Comparison of ENCODE assay signal across 1 cellular context in the genomic region with DNA sequence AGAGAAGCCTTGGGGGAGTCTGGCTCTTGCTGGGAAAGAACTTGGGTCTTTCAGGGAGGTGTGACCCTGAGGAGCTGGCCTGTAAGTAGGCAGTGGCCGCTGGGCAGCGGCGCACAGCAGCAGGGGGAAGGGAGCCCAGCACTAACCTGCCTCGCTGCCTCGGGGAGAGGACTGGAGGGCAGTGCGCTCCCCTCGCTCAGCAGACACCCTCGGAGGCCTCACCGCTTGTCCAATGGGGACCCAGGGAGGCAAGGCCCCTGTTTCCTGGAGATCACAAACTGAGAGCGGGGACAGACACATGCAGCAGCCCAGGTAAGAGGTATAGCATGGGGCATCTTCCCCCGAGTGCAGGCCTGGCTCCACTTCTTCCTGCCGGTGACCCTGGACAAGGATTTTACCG.
TF ChIP-seq lines count a peak whose summit lies in the region.

No MANE protein-coding gene starts in this region.

TF ChIP-seq in GM12878, 131 proteins besides CTCF, POLR2A, EP300 and RAD21 (continued from another document):
- TF ChIP-seq, protein P1, sequence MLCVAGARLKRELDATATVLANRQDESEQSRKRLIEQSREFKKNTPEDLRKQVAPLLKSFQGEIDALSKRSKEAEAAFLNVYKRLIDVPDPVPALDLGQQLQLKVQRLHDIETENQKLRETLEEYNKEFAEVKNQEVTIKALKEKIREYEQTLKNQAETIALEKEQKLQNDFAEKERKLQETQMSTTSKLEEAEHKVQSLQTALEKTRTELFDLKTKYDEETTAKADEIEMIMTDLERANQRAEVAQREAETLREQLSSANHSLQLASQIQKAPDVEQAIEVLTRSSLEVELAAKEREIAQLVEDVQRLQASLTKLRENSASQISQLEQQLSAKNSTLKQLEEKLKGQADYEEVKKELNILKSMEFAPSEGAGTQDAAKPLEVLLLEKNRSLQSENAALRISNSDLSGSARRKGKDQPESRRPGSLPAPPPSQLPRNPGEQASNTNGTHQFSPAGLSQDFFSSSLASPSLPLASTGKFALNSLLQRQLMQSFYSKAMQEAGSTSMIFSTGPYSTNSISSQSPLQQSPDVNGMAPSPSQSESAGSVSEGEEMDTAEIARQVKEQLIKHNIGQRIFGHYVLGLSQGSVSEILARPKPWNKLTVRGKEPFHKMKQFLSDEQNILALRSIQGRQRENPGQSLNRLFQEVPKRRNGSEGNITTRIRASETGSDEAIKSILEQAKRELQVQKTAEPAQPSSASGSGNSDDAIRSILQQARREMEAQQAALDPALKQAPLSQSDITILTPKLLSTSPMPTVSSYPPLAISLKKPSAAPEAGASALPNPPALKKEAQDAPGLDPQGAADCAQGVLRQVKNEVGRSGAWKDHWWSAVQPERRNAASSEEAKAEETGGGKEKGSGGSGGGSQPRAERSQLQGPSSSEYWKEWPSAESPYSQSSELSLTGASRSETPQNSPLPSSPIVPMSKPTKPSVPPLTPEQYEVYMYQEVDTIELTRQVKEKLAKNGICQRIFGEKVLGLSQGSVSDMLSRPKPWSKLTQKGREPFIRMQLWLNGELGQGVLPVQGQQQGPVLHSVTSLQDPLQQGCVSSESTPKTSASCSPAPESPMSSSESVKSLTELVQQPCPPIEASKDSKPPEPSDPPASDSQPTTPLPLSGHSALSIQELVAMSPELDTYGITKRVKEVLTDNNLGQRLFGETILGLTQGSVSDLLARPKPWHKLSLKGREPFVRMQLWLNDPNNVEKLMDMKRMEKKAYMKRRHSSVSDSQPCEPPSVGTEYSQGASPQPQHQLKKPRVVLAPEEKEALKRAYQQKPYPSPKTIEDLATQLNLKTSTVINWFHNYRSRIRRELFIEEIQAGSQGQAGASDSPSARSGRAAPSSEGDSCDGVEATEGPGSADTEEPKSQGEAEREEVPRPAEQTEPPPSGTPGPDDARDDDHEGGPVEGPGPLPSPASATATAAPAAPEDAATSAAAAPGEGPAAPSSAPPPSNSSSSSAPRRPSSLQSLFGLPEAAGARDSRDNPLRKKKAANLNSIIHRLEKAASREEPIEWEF (IDR thresholded peaks at IDR 0.05; ENCODE audit: insufficient replicate concordance, low read depth, low read length), result no peak
- TF ChIP-seq ESRRA (IDR thresholded peaks at IDR 0.05; ENCODE audit: low read length) (no peak), CHD4 (IDR thresholded peaks at IDR 0.05) (no peak), SIX5 (IDR thresholded peaks at IDR 0.05; ENCODE audit: low read depth, low read length, severe bottlenecking) (no peak), SRF (IDR thresholded peaks at IDR 0.05; ENCODE audit: low read depth in 2 of 2, low read length in 2 of 2) (no peak), ZNF24 (IDR thresholded peaks at IDR 0.05) (no peak), LARP7 (IDR thresholded peaks at IDR 0.05) (no peak), TBL1XR1 (IDR thresholded peaks at IDR 0.05; ENCODE audit: low read depth, low read length) (no peak), FOS (IDR thresholded peaks at IDR 0.05; ENCODE audit: borderline replicate concordance, extremely low read depth, insufficient read length) (no peak), EGR1 (IDR thresholded peaks at IDR 0.05; ENCODE audit: borderline replicate concordance in 1 of 2, low read depth in 2 of 2, low read length in 2 of 2) (no peak)
- TF ChIP-seq, protein P2, sequence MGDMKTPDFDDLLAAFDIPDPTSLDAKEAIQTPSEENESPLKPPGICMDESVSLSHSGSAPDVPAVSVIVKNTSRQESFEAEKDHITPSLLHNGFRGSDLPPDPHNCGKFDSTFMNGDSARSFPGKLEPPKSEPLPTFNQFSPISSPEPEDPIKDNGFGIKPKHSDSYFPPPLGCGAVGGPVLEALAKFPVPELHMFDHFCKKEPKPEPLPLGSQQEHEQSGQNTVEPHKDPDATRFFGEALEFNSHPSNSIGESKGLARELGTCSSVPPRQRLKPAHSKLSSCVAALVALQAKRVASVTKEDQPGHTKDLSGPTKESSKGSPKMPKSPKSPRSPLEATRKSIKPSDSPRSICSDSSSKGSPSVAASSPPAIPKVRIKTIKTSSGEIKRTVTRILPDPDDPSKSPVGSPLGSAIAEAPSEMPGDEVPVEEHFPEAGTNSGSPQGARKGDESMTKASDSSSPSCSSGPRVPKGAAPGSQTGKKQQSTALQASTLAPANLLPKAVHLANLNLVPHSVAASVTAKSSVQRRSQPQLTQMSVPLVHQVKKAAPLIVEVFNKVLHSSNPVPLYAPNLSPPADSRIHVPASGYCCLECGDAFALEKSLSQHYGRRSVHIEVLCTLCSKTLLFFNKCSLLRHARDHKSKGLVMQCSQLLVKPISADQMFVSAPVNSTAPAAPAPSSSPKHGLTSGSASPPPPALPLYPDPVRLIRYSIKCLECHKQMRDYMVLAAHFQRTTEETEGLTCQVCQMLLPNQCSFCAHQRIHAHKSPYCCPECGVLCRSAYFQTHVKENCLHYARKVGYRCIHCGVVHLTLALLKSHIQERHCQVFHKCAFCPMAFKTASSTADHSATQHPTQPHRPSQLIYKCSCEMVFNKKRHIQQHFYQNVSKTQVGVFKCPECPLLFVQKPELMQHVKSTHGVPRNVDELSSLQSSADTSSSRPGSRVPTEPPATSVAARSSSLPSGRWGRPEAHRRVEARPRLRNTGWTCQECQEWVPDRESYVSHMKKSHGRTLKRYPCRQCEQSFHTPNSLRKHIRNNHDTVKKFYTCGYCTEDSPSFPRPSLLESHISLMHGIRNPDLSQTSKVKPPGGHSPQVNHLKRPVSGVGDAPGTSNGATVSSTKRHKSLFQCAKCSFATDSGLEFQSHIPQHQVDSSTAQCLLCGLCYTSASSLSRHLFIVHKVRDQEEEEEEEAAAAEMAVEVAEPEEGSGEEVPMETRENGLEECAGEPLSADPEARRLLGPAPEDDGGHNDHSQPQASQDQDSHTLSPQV (IDR thresholded peaks at IDR 0.05), result no peak
- TF ChIP-seq, protein P3, sequence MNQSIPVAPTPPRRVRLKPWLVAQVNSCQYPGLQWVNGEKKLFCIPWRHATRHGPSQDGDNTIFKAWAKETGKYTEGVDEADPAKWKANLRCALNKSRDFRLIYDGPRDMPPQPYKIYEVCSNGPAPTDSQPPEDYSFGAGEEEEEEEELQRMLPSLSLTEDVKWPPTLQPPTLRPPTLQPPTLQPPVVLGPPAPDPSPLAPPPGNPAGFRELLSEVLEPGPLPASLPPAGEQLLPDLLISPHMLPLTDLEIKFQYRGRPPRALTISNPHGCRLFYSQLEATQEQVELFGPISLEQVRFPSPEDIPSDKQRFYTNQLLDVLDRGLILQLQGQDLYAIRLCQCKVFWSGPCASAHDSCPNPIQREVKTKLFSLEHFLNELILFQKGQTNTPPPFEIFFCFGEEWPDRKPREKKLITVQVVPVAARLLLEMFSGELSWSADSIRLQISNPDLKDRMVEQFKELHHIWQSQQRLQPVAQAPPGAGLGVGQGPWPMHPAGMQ (IDR thresholded peaks at IDR 0.05; ENCODE audit: borderline replicate concordance), result no peak
- TF ChIP-seq, protein P4, sequence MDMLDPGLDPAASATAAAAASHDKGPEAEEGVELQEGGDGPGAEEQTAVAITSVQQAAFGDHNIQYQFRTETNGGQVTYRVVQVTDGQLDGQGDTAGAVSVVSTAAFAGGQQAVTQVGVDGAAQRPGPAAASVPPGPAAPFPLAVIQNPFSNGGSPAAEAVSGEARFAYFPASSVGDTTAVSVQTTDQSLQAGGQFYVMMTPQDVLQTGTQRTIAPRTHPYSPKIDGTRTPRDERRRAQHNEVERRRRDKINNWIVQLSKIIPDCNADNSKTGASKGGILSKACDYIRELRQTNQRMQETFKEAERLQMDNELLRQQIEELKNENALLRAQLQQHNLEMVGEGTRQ (IDR thresholded peaks at IDR 0.05; ENCODE audit: borderline replicate concordance, low read depth, low read length), result no peak
- TF ChIP-seq, protein P5, sequence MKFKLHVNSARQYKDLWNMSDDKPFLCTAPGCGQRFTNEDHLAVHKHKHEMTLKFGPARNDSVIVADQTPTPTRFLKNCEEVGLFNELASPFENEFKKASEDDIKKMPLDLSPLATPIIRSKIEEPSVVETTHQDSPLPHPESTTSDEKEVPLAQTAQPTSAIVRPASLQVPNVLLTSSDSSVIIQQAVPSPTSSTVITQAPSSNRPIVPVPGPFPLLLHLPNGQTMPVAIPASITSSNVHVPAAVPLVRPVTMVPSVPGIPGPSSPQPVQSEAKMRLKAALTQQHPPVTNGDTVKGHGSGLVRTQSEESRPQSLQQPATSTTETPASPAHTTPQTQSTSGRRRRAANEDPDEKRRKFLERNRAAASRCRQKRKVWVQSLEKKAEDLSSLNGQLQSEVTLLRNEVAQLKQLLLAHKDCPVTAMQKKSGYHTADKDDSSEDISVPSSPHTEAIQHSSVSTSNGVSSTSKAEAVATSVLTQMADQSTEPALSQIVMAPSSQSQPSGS (IDR thresholded peaks at IDR 0.05; ENCODE audit: low read length), result no peak
